Comparison of ENCODE assay signal across 28 cellular contexts in genomic region chr11:43996318-43996717, GRCh38. TPM values are rescaled to one million over a fixed set of nuclear protein-coding genes. Genes with fewer than 3 reads are reported as not detected.
DNase-seq lines count a peak whose midpoint lies in the region; ATAC-seq, FAIRE-seq and TF ChIP-seq lines count a peak whose summit lies in the region.
"Had no signal": no experiment of that assay in that cellular context is flagged by ENCODE, and none has a peak within 500 bp of the region (broad histone marks: within the 10 kb centered on the region; RNA-seq: fewer than 3 reads in every experiment).

No MANE protein-coding gene starts in this region.

- H3K36me3 ChIP-seq in OCI-LY3 (replicated peaks; ENCODE audit: low read depth, low read length), result peaks cover 9% of the 10 kb centered on the region
- H3K36me3 ChIP-seq in bronchial epithelial cell (ENCODE audit: control insufficient read depth, insufficient read depth, low read length), result no peaks in the 10 kb centered on the region
- H3K36me3 ChIP-seq in mesenchymal stem cell (ENCODE audit: control insufficient read depth in 1 of 2, insufficient read depth in 2 of 2, low read depth in 1 of 2, low read length in 2 of 2), result no peaks in the 10 kb centered on the region
- H3K36me3 ChIP-seq in thyroid gland, result no peaks in the 10 kb centered on the region
- no peaks in the 10 kb centered on the region for H3K36me3 ChIP-seq in neuronal stem cell (replicated peaks in 1 of 2; ENCODE audit: control insufficient read depth in 2 of 2, insufficient read depth in 2 of 2, low read length in 2 of 2)
- H3K36me3 ChIP-seq in breast epithelium, result no peaks in the 10 kb centered on the region
- H3K36me3 ChIP-seq: BE2C, BLaER1 had no signal

- peak overlapping the region; percentile 43 for H4K91ac ChIP-seq in mesenchymal stem cell (ENCODE audit: low read length)
- H4K91ac ChIP-seq in neuronal stem cell (ENCODE audit: low read depth, low read length, poor library complexity), result no peak overlapping the region

- no peaks in the 10 kb centered on the region for H3K27me3 Mint-ChIP-seq in neural crest cell (ENCODE audit: low read depth)
- H3K27me3 Mint-ChIP-seq: CD4-positive, alpha-beta T cell had no signal

- no peak for ATAC-seq in HG02623 (IDR thresholded peaks at IDR 0.05; ENCODE audit: unreplicated experiment)
- ATAC-seq: CD8-positive, alpha-beta T cell had no signal

- H3K27me3 ChIP-seq in OCI-LY3 (ENCODE audit: low read depth, low read length) (no peaks in the 10 kb centered on the region), bronchial epithelial cell (ENCODE audit: control insufficient read depth, insufficient read depth, low read length) (no peaks in the 10 kb centered on the region), mesenchymal stem cell (ENCODE audit: control insufficient read depth in 1 of 2, insufficient read depth in 1 of 2, low read length in 2 of 2) (peaks cover 0 to 48% of the 10 kb centered on the region in 2 experiments), thyroid gland (no peaks in the 10 kb centered on the region), neuronal stem cell (ENCODE audit: control insufficient read depth in 3 of 3, insufficient read depth in 3 of 3, low read depth in 1 of 3, low read length in 3 of 3) (peaks cover 0 to 25% (median 0%) of the 10 kb centered on the region in 3 experiments), breast epithelium (no peaks in the 10 kb centered on the region)
- H3K27me3 ChIP-seq: BE2C, BLaER1 had no signal

- H3K79me1 ChIP-seq in mesenchymal stem cell (replicated peaks; ENCODE audit: low read length, poor library complexity, severe bottlenecking) (no peaks in the 10 kb centered on the region), neuronal stem cell (ENCODE audit: low read depth, low read length) (no peaks in the 10 kb centered on the region)

- H4K8ac ChIP-seq in mesenchymal stem cell (ENCODE audit: low read length), result no peak overlapping the region
- H4K8ac ChIP-seq in neuronal stem cell (ENCODE audit: low read depth, low read length), result no peak overlapping the region

- H2BK12ac ChIP-seq in mesenchymal stem cell (ENCODE audit: low read length in 2 of 2), result no peak overlapping the region
- H2BK12ac ChIP-seq in neuronal stem cell (ENCODE audit: low read length), result no peak overlapping the region

- no peaks in the 10 kb centered on the region for H4K20me1 ChIP-seq in OCI-LY3 (ENCODE audit: insufficient read depth, low read length)
- H4K20me1 ChIP-seq: BLaER1 had no signal

- H3K4me3 ChIP-seq in OCI-LY3 (ENCODE audit: low read length) (no peak overlapping the region), bronchial epithelial cell (ENCODE audit: low read depth, low read length) (no peak overlapping the region), mesenchymal stem cell (ENCODE audit: insufficient read depth in 1 of 2, low read depth in 1 of 2, low read length in 2 of 2) (no peak overlapping the region), thyroid gland (replicated peaks in 1 of 3) (no peak overlapping the region), neuronal stem cell (ENCODE audit: low read length in 2 of 2) (no peak overlapping the region), breast epithelium (no peak overlapping the region)
- H3K4me3 ChIP-seq: BLaER1, GM12878 had no signal

- H2BK15ac ChIP-seq in mesenchymal stem cell (ENCODE audit: low read depth, poor library complexity, severe bottlenecking) (no peak overlapping the region), neuronal stem cell (ENCODE audit: low read length) (no peak overlapping the region)

- H3K14ac ChIP-seq in mesenchymal stem cell (ENCODE audit: low read length in 2 of 2), result no peak overlapping the region
- H3K14ac ChIP-seq in neuronal stem cell (ENCODE audit: low read length), result no peak overlapping the region

- no peaks in the 10 kb centered on the region for H3K36me3 Mint-ChIP-seq in neural crest cell (ENCODE audit: low read depth)
- H3K36me3 Mint-ChIP-seq: CD8-positive, alpha-beta T cell had no signal

- H3K4me1 Mint-ChIP-seq in neural crest cell, result peaks cover 3% of the 10 kb centered on the region

- H3K4ac ChIP-seq in mesenchymal stem cell (ENCODE audit: low read depth in 1 of 2, low read length in 2 of 2) (no peak overlapping the region), neuronal stem cell (ENCODE audit: low read length) (no peak overlapping the region)

- peak; percentile 84 for FAIRE-seq in bronchial epithelial cell (lab: Jason Lieb, UNC)
- FAIRE-seq: A204.1, D721Med, GM12878, GM19239 had no signal

- H3K9me3 ChIP-seq in OCI-LY3 (ENCODE audit: insufficient read depth, low read length), result no peaks in the 10 kb centered on the region
- H3K9me3 ChIP-seq in mesenchymal stem cell (ENCODE audit: control insufficient read depth, low read length), result no peaks in the 10 kb centered on the region
- H3K9me3 ChIP-seq in thyroid gland, result no peaks in the 10 kb centered on the region
- no peaks in the 10 kb centered on the region for H3K9me3 ChIP-seq in neuronal stem cell (replicated peaks in 1 of 2; ENCODE audit: control insufficient read depth in 2 of 2, insufficient read depth in 1 of 2, low read depth in 1 of 2, low read length in 2 of 2)
- H3K9me3 ChIP-seq in breast epithelium, result no peaks in the 10 kb centered on the region
- H3K9me3 ChIP-seq: BE2C, BLaER1, Caco-2 had no signal

- TF ChIP-seq POLR2A in thyroid gland (IDR thresholded peaks at IDR 0.05) (no peak), breast epithelium (IDR thresholded peaks at IDR 0.05) (no peak)

- no peak overlapping the region for H3K4me3 Mint-ChIP-seq in neural crest cell
- H3K4me3 Mint-ChIP-seq: CD4-positive, alpha-beta T cell; CD8-positive, alpha-beta T cell had no signal

- H2BK120ac ChIP-seq in mesenchymal stem cell (ENCODE audit: low read depth, low read length) (no peak overlapping the region), neuronal stem cell (ENCODE audit: low read depth, low read length) (no peak overlapping the region)

- peak overlapping the region; percentile 86 for H3K27ac Mint-ChIP-seq in neural crest cell (ENCODE audit: unreplicated experiment)
- H3K27ac Mint-ChIP-seq: CD4-positive, alpha-beta T cell; CD8-positive, alpha-beta T cell had no signal

- no peak for TF ChIP-seq CTCF in OCI-LY3 (IDR thresholded peaks at IDR 0.05; ENCODE audit: low read depth, low read length)
- no peak for TF ChIP-seq CTCF in bronchial epithelial cell (IDR thresholded peaks at IDR 0.05; ENCODE audit: insufficient read depth, low read length, severe bottlenecking)
- no peak for TF ChIP-seq CTCF in neural crest cell (conservative IDR thresholded peaks at IDR 0.05)
- no peak for TF ChIP-seq CTCF in thyroid gland (IDR thresholded peaks at IDR 0.05)
- TF ChIP-seq CTCF in breast epithelium (IDR thresholded peaks at IDR 0.05), result no peak

- H3K4me2 ChIP-seq in OCI-LY3 (ENCODE audit: low read length) (peak overlapping the region; percentile 29), mesenchymal stem cell (ENCODE audit: low read length, poor library complexity, severe bottlenecking) (no peak overlapping the region), neuronal stem cell (ENCODE audit: insufficient read depth, low read length, poor library complexity, severe bottlenecking) (no peak overlapping the region)
- H3K4me2 ChIP-seq: BLaER1 had no signal

- H3K9me3 Mint-ChIP-seq in neural crest cell, result no peaks in the 10 kb centered on the region
- H3K9me3 Mint-ChIP-seq: CD4-positive, alpha-beta T cell; CD8-positive, alpha-beta T cell had no signal

- intact Hi-C loops in thyroid gland (cut with DNase I) (no loop called here), breast epithelium (cut with DNase I; ENCODE audit: low total_unique reads) (no loop called here)

- H3K27ac ChIP-seq in OCI-LY3 (ENCODE audit: low read length), result peak overlapping the region; percentile 99
- H3K27ac ChIP-seq in mesenchymal stem cell (ENCODE audit: low read length, poor library complexity, severe bottlenecking), result no peak overlapping the region
- no peak overlapping the region for H3K27ac ChIP-seq in thyroid gland
- H3K27ac ChIP-seq in neuronal stem cell (replicated peaks; ENCODE audit: low read length), result no peak overlapping the region
- H3K27ac ChIP-seq in breast epithelium, result no peak overlapping the region
- H3K27ac ChIP-seq: BLaER1 had no signal

- H2BK5ac ChIP-seq in mesenchymal stem cell (ENCODE audit: low read depth, low read length, poor library complexity, severe bottlenecking) (no peak overlapping the region), neuronal stem cell (ENCODE audit: low read length) (no peak overlapping the region)

- no peak overlapping the region for H3K18ac ChIP-seq in mesenchymal stem cell (ENCODE audit: low read depth in 1 of 2, low read length in 2 of 2)
- no peak overlapping the region for H3K18ac ChIP-seq in neuronal stem cell (ENCODE audit: low read length)

- H3K23ac ChIP-seq in mesenchymal stem cell (ENCODE audit: low read length in 2 of 2) (no peak overlapping the region), neuronal stem cell (ENCODE audit: low read depth, low read length, poor library complexity) (no peak overlapping the region)

- H3K79me2 ChIP-seq in OCI-LY3 (ENCODE audit: low read length), result peaks cover 8% of the 10 kb centered on the region

- WGBS in mesenchymal stem cell, result 92% methylated on average over 4 of the region's 4 CpGs
- 93 to 97% methylated on average over 4 of the region's 4 CpGs for WGBS in thyroid gland, 2 donors
- no CpG with 5 or more reads among the region's 4 CpGs for WGBS in neuronal stem cell (ENCODE audit: extremely low coverage in 2 of 2, insufficient read length in 2 of 2, insufficient replicate concordance in 1 of 2), 2 donors

- DNase-seq in bronchial epithelial cell (ENCODE audit: low read depth) (no peak), mesenchymal stem cell (no peak), neural crest cell (ENCODE audit: low read depth, low spot score) (no peak), thyroid gland (no peak), neuronal stem cell (ENCODE audit: low spot score) (no peak), breast epithelium (ENCODE audit: low spot score in 2 of 2) (no peak)
- DNase-seq: 8988T; ACHN; BE2C; C1 segment of cervical spinal cord; Calu3; CD4-positive, alpha-beta T cell; CD8-positive, alpha-beta T cell; DND-41; EL; GDM1 had no signal

- H3K9ac ChIP-seq in OCI-LY3 (ENCODE audit: low read length), result peak overlapping the region; percentile 61
- H3K9ac ChIP-seq in mesenchymal stem cell (ENCODE audit: low read length), result no peak overlapping the region
- no peak overlapping the region for H3K9ac ChIP-seq in neuronal stem cell (ENCODE audit: low read depth, low read length, poor library complexity)
- H3K9ac ChIP-seq: BLaER1 had no signal

- no peak overlapping the region for H2AFZ ChIP-seq in OCI-LY3 (ENCODE audit: low read depth, low read length)
- H2AFZ ChIP-seq in mesenchymal stem cell (ENCODE audit: low read depth, low read length), result no peak overlapping the region
- H2AFZ ChIP-seq in neuronal stem cell (ENCODE audit: low read length), result no peak overlapping the region

- H2AK5ac ChIP-seq in mesenchymal stem cell (ENCODE audit: low read length, severe bottlenecking), result no peak overlapping the region
- no peak overlapping the region for H2AK5ac ChIP-seq in neuronal stem cell (ENCODE audit: low read depth, low read length)

- peaks cover 84% of the 10 kb centered on the region for H3K4me1 ChIP-seq in OCI-LY3 (ENCODE audit: low read length)
- no peaks in the 10 kb centered on the region for H3K4me1 ChIP-seq in mesenchymal stem cell (ENCODE audit: control insufficient read depth, insufficient read depth, low read depth, low read length)
- peaks cover 0 to 4% of the 10 kb centered on the region in 2 donors for H3K4me1 ChIP-seq in thyroid gland
- H3K4me1 ChIP-seq in neuronal stem cell (ENCODE audit: control insufficient read depth in 2 of 2, insufficient read depth in 1 of 2, low read depth in 1 of 2, low read length in 2 of 2), result no peaks in the 10 kb centered on the region
- no peaks in the 10 kb centered on the region for H3K4me1 ChIP-seq in breast epithelium
- H3K4me1 ChIP-seq: BE2C, Caco-2 had no signal

RNA-seq across cellular contexts. Expression of gene ACCSL, which starts 51.5 kb away (rescaled TPM):
- total RNA-seq in bronchial epithelial cell (not detected in 2 replicates), neural crest cell (not detected in 2 replicates), thyroid gland (not detected), breast epithelium (not detected)
- polyA plus RNA-seq in mesenchymal stem cell (2013, experiment 1 of 2), result not detected
- not detected for polyA plus RNA-seq in mesenchymal stem cell (2013, experiment 2 of 2)
- polyA plus RNA-seq in neuronal stem cell (2013, experiment 1 of 2), result not detected
- not detected for polyA plus RNA-seq in neuronal stem cell (2013, experiment 2 of 2)
- total RNA-seq: A673; Caco-2; Calu3; CD4-positive, alpha-beta T cell; CD8-positive, alpha-beta T cell; Daoy; G401; GM12878 had no signal
- polyA plus RNA-seq: AG04450 had no signal

RNA-seq across cellular contexts. Expression of gene C11orf96, which starts 53.9 kb away (rescaled TPM):
- total RNA-seq in bronchial epithelial cell, result 0.26 TPM in 2 replicates
- polyA plus RNA-seq in mesenchymal stem cell (2013, experiment 1 of 2), result 134 TPM
- polyA plus RNA-seq in mesenchymal stem cell (2013, experiment 2 of 2), result 133 TPM
- 3.0 and 3.2 TPM in 2 replicates for total RNA-seq in neural crest cell
- total RNA-seq in thyroid gland, result 100 to 1,000 TPM in 1 of 4 donors, 10 to 100 TPM in 3; 27.7 to 100 (median 73.5) TPM
- 3.5 TPM for polyA plus RNA-seq in neuronal stem cell (2013, experiment 1 of 2)
- polyA plus RNA-seq in neuronal stem cell (2013, experiment 2 of 2), result 4.2 TPM
- 10 to 100 TPM; 41.1 to 97.3 (median 46.8) TPM for total RNA-seq in breast epithelium
- total RNA-seq: Caco-2; CD4-positive, alpha-beta T cell; G401 had no signal
